Comparison of ENCODE assay signal across 17 cellular contexts in genomic region chr2:224883172-224883516, GRCh38.
DNase-seq lines count a peak whose midpoint lies in the region; ATAC-seq, FAIRE-seq and TF ChIP-seq lines count a peak whose summit lies in the region.
"Had no signal": no experiment of that assay in that cellular context is flagged by ENCODE, and none has a peak within 500 bp of the region (broad histone marks: within the 10 kb centered on the region; RNA-seq: fewer than 3 reads in every experiment).

No MANE protein-coding gene starts in this region.

- no peaks in the 10 kb centered on the region for H3K27me3 Mint-ChIP-seq in CD4-positive, CD25-positive, alpha-beta regulatory T cell
- no peaks in the 10 kb centered on the region for H3K27me3 Mint-ChIP-seq in activated T-helper 17 cell treated with anti-CD3 and anti-CD28 coated beads, Interleukin-2, amount 50 U/mL, for 72 hours
- H3K27me3 Mint-ChIP-seq: activated CD4-positive, alpha-beta memory T cell treated with anti-CD3 and anti-CD28 coated beads for 36 hours; stimulated activated naive CD8-positive, alpha-beta T cell treated with anti-CD3 and anti-CD28 coated beads, Interleukin-15, amount 100 ng/mL, for 72 hours had no signal

- peaks cover 10% of the 10 kb centered on the region for H3K79me1 ChIP-seq in mesenchymal stem cell (replicated peaks; ENCODE audit: low read length, poor library complexity, severe bottlenecking)

- H2AFZ ChIP-seq in mesenchymal stem cell (ENCODE audit: low read depth, low read length), result no peak overlapping the region
- H2AFZ ChIP-seq: neural progenitor cell had no signal

- no peak overlapping the region for H3K23ac ChIP-seq in mesenchymal stem cell (ENCODE audit: low read length in 2 of 2)

- no peak overlapping the region for H2AK5ac ChIP-seq in mesenchymal stem cell (ENCODE audit: low read length, severe bottlenecking)

- H3K4me3 ChIP-seq in A549, result no peak overlapping the region
- H3K4me3 ChIP-seq in CD4-positive, CD25-positive, alpha-beta regulatory T cell (ENCODE audit: low read depth, low read length), result no peak overlapping the region
- peak overlapping the region in 1 of 2 experiments; percentile 48 for H3K4me3 ChIP-seq in mesenchymal stem cell (ENCODE audit: insufficient read depth in 1 of 2, low read depth in 1 of 2, low read length in 2 of 2)
- H3K4me3 ChIP-seq in MG63, result no peak overlapping the region
- H3K4me3 ChIP-seq: HAP-1, neural progenitor cell had no signal

- H3K36me3 ChIP-seq in CD4-positive, CD25-positive, alpha-beta regulatory T cell (ENCODE audit: control insufficient read depth, insufficient read depth, low read length), result peaks cover 84% of the 10 kb centered on the region
- peaks cover 5 to 38% of the 10 kb centered on the region in 2 experiments for H3K36me3 ChIP-seq in mesenchymal stem cell (ENCODE audit: control insufficient read depth in 1 of 2, insufficient read depth in 2 of 2, low read depth in 1 of 2, low read length in 2 of 2)
- peaks cover 14% of the 10 kb centered on the region for H3K36me3 ChIP-seq in MG63
- H3K36me3 ChIP-seq: HAP-1, neural progenitor cell had no signal

- ATAC-seq in A549 (peak; percentile 22 to 46; a peak in 3 of 6 replicates), GM21825 (IDR thresholded peaks at IDR 0.05; ENCODE audit: unreplicated experiment) (no peak)
- ATAC-seq in CD4-positive, CD25-positive, alpha-beta regulatory T cell (ENCODE audit: low read depth in 2 of 2), result no peak
- no peak for ATAC-seq in activated T-helper 17 cell treated with anti-CD3 and anti-CD28 coated beads, Interleukin-2, amount 50 U/mL, for 72 hours (replicated peaks)
- ATAC-seq: stimulated activated naive CD8-positive, alpha-beta T cell treated with anti-CD3 and anti-CD28 coated beads, Interleukin-15, amount 100 ng/mL, for 72 hours had no signal

- H3K36me3 Mint-ChIP-seq in CD4-positive, CD25-positive, alpha-beta regulatory T cell, result peaks cover 70% of the 10 kb centered on the region
- H3K36me3 Mint-ChIP-seq in activated T-helper 17 cell treated with anti-CD3 and anti-CD28 coated beads, Interleukin-2, amount 50 U/mL, for 72 hours (ENCODE audit: low read depth), result peaks cover 100% of the 10 kb centered on the region
- H3K36me3 Mint-ChIP-seq: neural progenitor cell, type B pancreatic cell had no signal

- H4K8ac ChIP-seq in mesenchymal stem cell (ENCODE audit: low read length), result no peak overlapping the region

- TF ChIP-seq CTCF in A549 (IDR thresholded peaks at IDR 0.05), result no peak

- H3K4me2 ChIP-seq in A549 (peak overlapping the region; percentile 60), mesenchymal stem cell (ENCODE audit: low read length, poor library complexity, severe bottlenecking) (no peak overlapping the region)
- H3K4me2 ChIP-seq: neural progenitor cell had no signal

- no peak overlapping the region for H2BK5ac ChIP-seq in mesenchymal stem cell (ENCODE audit: low read depth, low read length, poor library complexity, severe bottlenecking)

- 64% methylated on average over 6 of the region's 6 CpGs for WGBS in A549 (ENCODE audit: missing lambda C conversion rate)
- WGBS in mesenchymal stem cell, result 100% methylated on average over 4 of the region's 6 CpGs

- no peaks in the 10 kb centered on the region for H3K27me3 ChIP-seq in CD4-positive, CD25-positive, alpha-beta regulatory T cell (ENCODE audit: control insufficient read depth, insufficient read depth, low read length)
- H3K27me3 ChIP-seq in mesenchymal stem cell (ENCODE audit: control insufficient read depth in 1 of 2, insufficient read depth in 1 of 2, low read length in 2 of 2) (no peaks in the 10 kb centered on the region), MG63 (no peaks in the 10 kb centered on the region)
- H3K27me3 ChIP-seq: neural progenitor cell had no signal

- H3K27ac ChIP-seq in A549 (peak overlapping the region; percentile 69 to 89), mesenchymal stem cell (ENCODE audit: low read length, poor library complexity, severe bottlenecking) (peak overlapping the region; percentile 79)
- no peak overlapping the region for H3K27ac ChIP-seq in CD4-positive, CD25-positive, alpha-beta regulatory T cell (ENCODE audit: insufficient read depth, low read length, poor library complexity, severe bottlenecking)
- H3K27ac ChIP-seq: neural progenitor cell had no signal

- H3K4me1 ChIP-seq in A549 (peaks cover 64% of the 10 kb centered on the region), mesenchymal stem cell (ENCODE audit: control insufficient read depth, insufficient read depth, low read depth, low read length) (peaks cover 9% of the 10 kb centered on the region)
- peaks cover 11% of the 10 kb centered on the region for H3K4me1 ChIP-seq in CD4-positive, CD25-positive, alpha-beta regulatory T cell (ENCODE audit: control insufficient read depth, insufficient read depth, low read length, poor library complexity, severe bottlenecking)
- H3K4me1 ChIP-seq: HAP-1, neural progenitor cell had no signal

- H3K9me3 Mint-ChIP-seq in CD4-positive, CD25-positive, alpha-beta regulatory T cell, result no peaks in the 10 kb centered on the region
- H3K9me3 Mint-ChIP-seq in activated T-helper 17 cell treated with anti-CD3 and anti-CD28 coated beads, Interleukin-2, amount 50 U/mL, for 72 hours, result no peaks in the 10 kb centered on the region
- H3K9me3 Mint-ChIP-seq: activated CD4-positive, alpha-beta memory T cell treated with anti-CD3 and anti-CD28 coated beads for 36 hours; neural progenitor cell; stimulated activated naive CD8-positive, alpha-beta T cell treated with anti-CD3 and anti-CD28 coated beads, Interleukin-15, amount 100 ng/mL, for 72 hours; type B pancreatic cell had no signal

- no peak for TF ChIP-seq POLR2A in A549 (IDR thresholded peaks at IDR 0.05; ENCODE audit: low read length)

- DNase-seq in A549 (ENCODE audit: low read depth in 1 of 2, low spot score in 1 of 2), result no peak
- no peak for DNase-seq in CD4-positive, CD25-positive, alpha-beta regulatory T cell
- no peak for DNase-seq in mesenchymal stem cell
- DNase-seq in MG63, result no peak
- DNase-seq in T1000 (lab: John Stamatoyannopoulos, UW), result no peak
- DNase-seq: activated CD4-positive, alpha-beta memory T cell treated with anti-CD3 and anti-CD28 coated beads for 36 hours; anterior cingulate cortex; midbrain; MM.1S; NCI-H446 treated with DMSO at 0.1 percent for 48 hours; retina; stimulated activated naive CD8-positive, alpha-beta T cell treated with anti-CD3 and anti-CD28 coated beads, Interleukin-15, amount 100 ng/mL, for 72 hours had no signal

- H2BK12ac ChIP-seq in mesenchymal stem cell (ENCODE audit: low read length in 2 of 2), result no peak overlapping the region

- no peak overlapping the region for H3K4ac ChIP-seq in mesenchymal stem cell (ENCODE audit: low read depth in 1 of 2, low read length in 2 of 2)

- TF ChIP-seq EP300 in A549 (IDR thresholded peaks at IDR 0.05), result no peak

- no peak overlapping the region for H2BK120ac ChIP-seq in mesenchymal stem cell (ENCODE audit: low read depth, low read length)

- H3K4me3 Mint-ChIP-seq in CD4-positive, CD25-positive, alpha-beta regulatory T cell, result peak overlapping the region in 1 of 4 donors; percentile 11
- peak overlapping the region; percentile 43 for H3K4me3 Mint-ChIP-seq in activated T-helper 17 cell treated with anti-CD3 and anti-CD28 coated beads, Interleukin-2, amount 50 U/mL, for 72 hours
- H3K4me3 Mint-ChIP-seq: activated CD4-positive, alpha-beta memory T cell treated with anti-CD3 and anti-CD28 coated beads for 36 hours; neural progenitor cell; stimulated activated naive CD8-positive, alpha-beta T cell treated with anti-CD3 and anti-CD28 coated beads, Interleukin-15, amount 100 ng/mL, for 72 hours; type B pancreatic cell had no signal

- peaks cover 37 to 48% (median 44%) of the 10 kb centered on the region in 4 donors for H3K4me1 Mint-ChIP-seq in CD4-positive, CD25-positive, alpha-beta regulatory T cell
- peaks cover 51% of the 10 kb centered on the region for H3K4me1 Mint-ChIP-seq in activated T-helper 17 cell treated with anti-CD3 and anti-CD28 coated beads, Interleukin-2, amount 50 U/mL, for 72 hours
- H3K4me1 Mint-ChIP-seq: neural progenitor cell had no signal

- POLR2A ChIA-PET in A549 (lab: Yijun Ruan, JAX), result no interaction called here

- H2BK15ac ChIP-seq in mesenchymal stem cell (ENCODE audit: low read depth, poor library complexity, severe bottlenecking), result no peak overlapping the region

- H3K18ac ChIP-seq in mesenchymal stem cell (ENCODE audit: low read depth in 1 of 2, low read length in 2 of 2), result no peak overlapping the region

- FAIRE-seq in A549 (lab: Jason Lieb, UNC), result no peak

- H3K9me3 ChIP-seq in A549 (no peaks in the 10 kb centered on the region), mesenchymal stem cell (ENCODE audit: control insufficient read depth, low read length) (no peaks in the 10 kb centered on the region), MG63 (no peaks in the 10 kb centered on the region)
- H3K9me3 ChIP-seq in CD4-positive, CD25-positive, alpha-beta regulatory T cell (ENCODE audit: control insufficient read depth in 2 of 2, low read length in 2 of 2), result no peaks in the 10 kb centered on the region
- H3K9me3 ChIP-seq: HAP-1 had no signal

- TF ChIP-seq RAD21 in A549 (conservative IDR thresholded peaks at IDR 0.05 in 1 of 2, IDR thresholded peaks at IDR 0.05 in 1 of 2), result no peak

- CTCF ChIA-PET in A549 (lab: Yijun Ruan, JAX), result interaction anchor here (1.2 to 1.6 kb wide), 3 partner anchors 25 to 119 kb away, joined by 3 to 8 read pairs (median 3); no protein-coding TSS in a partner anchor

- no peak overlapping the region for H3K14ac ChIP-seq in mesenchymal stem cell (ENCODE audit: low read length in 2 of 2)

- peak overlapping the region; percentile 47 for H3K9ac ChIP-seq in mesenchymal stem cell (ENCODE audit: low read length)
- H3K9ac ChIP-seq: neural progenitor cell had no signal

- H3K27ac Mint-ChIP-seq in CD4-positive, CD25-positive, alpha-beta regulatory T cell, result peak overlapping the region in 2 of 3 donors; percentile 54 to 64
- peak overlapping the region; percentile 81 for H3K27ac Mint-ChIP-seq in activated T-helper 17 cell treated with anti-CD3 and anti-CD28 coated beads, Interleukin-2, amount 50 U/mL, for 72 hours
- H3K27ac Mint-ChIP-seq: neural progenitor cell, type B pancreatic cell had no signal

- no peak overlapping the region for H4K91ac ChIP-seq in mesenchymal stem cell (ENCODE audit: low read length)

TF ChIP-seq in A549, 52 proteins besides CTCF, POLR2A, EP300 and RAD21 (continues in another document):
- no peak for TF ChIP-seq FOSB (CRISPR knock-in tag; IDR thresholded peaks at IDR 0.05)
- no peak for TF ChIP-seq KDM1A (IDR thresholded peaks at IDR 0.05; ENCODE audit: low read depth)
- TF ChIP-seq NFE2L2 (conservative IDR thresholded peaks at IDR 0.05; ENCODE audit: low read length), result no peak
- no peak for TF ChIP-seq RCOR1 (IDR thresholded peaks at IDR 0.05; ENCODE audit: low read depth, low read length)
- TF ChIP-seq SMC3 (IDR thresholded peaks at IDR 0.05), result no peak
- TF ChIP-seq KDM5A (IDR thresholded peaks at IDR 0.05), result no peak
- TF ChIP-seq PHF8 (IDR thresholded peaks at IDR 0.05; ENCODE audit: borderline replicate concordance, low read depth), result no peak
- no peak for TF ChIP-seq HOXB5 (CRISPR knock-in tag; IDR thresholded peaks at IDR 0.05)
- no peak for TF ChIP-seq CHD2 (IDR thresholded peaks at IDR 0.05; ENCODE audit: low read length, partially characterized antibody)
- TF ChIP-seq TP53 (CRISPR knock-in tag; IDR thresholded peaks at IDR 0.05), result no peak
- no peak for TF ChIP-seq RNF2 (IDR thresholded peaks at IDR 0.05; ENCODE audit: borderline replicate concordance, low read depth)

Comparison
In these comparisons a context has a peak if more than half of its experiments do, and no peak if none do; other contexts are left out.
1. ATAC-seq: peak in A549 (2 of 2); none in CD4-positive, CD25-positive, alpha-beta regulatory T cell (0 of 2), activated T-helper 17 cell treated with anti-CD3 and anti-CD28 coated beads, Interleukin-2, amount 50 U/mL, for 72 hours (single experiment) and GM21825 (single experiment).